Comparison of ENCODE assay signal across 8 cellular contexts in genomic region chr19:35142531-35143230, GRCh38. TPM values are rescaled to one million over a fixed set of nuclear protein-coding genes. Genes with fewer than 3 reads are reported as not detected.
DNase-seq lines count a peak whose midpoint lies in the region; ATAC-seq and TF ChIP-seq lines count a peak whose summit lies in the region.

No MANE protein-coding gene starts in this region.

- no peaks in the 10 kb centered on the region for H3K79me2 ChIP-seq in neural cell (replicated peaks; ENCODE audit: insufficient read depth, low read length)

- H3K4me2 ChIP-seq in neural cell (ENCODE audit: low read length): peak overlapping the region; percentile 35

- no peaks in the 10 kb centered on the region for H3K9me3 Mint-ChIP-seq in activated CD4-positive, alpha-beta memory T cell treated with anti-CD3 and anti-CD28 coated beads for 36 hours

- no peak for TF ChIP-seq EP300 in neural cell (conservative IDR thresholded peaks at IDR 0.05; ENCODE audit: poor library complexity, severe bottlenecking)

- WGBS in thymus: 2% methylated on average over 48 of the region's 50 CpGs

- CTCF ChIA-PET in activated CD4-positive, alpha-beta memory T cell treated with anti-CD3 and anti-CD28 coated beads for 36 hours (lab: Charles Lee): interaction anchor here (0.6 to 6.3 kb wide), 26 partner anchors 7 to 353 kb away, joined by 3 to 81 read pairs (median 4); partner anchors contain the start of genes FAM187B, FXYD5 and USF2

- POLR2A ChIA-PET in activated CD4-positive, alpha-beta memory T cell treated with anti-CD3 and anti-CD28 coated beads for 36 hours (lab: Charles Lee): interaction anchor here (0.6 to 2.5 kb wide), 4 partner anchors 11 to 125 kb away, joined by 3 to 20 read pairs (median 4); partner anchors contain the start of gene FXYD5

- H3K4me1 Mint-ChIP-seq in activated CD4-positive, alpha-beta memory T cell treated with anti-CD3 and anti-CD28 coated beads for 36 hours (ENCODE audit: low read depth): peaks cover 30% of the 10 kb centered on the region

- no peak overlapping the region for H3K4me3 ChIP-seq in NB4 (ENCODE audit: low read depth, low read length)
- H3K4me3 ChIP-seq in neural cell (ENCODE audit: low read length): peak overlapping the region; percentile 93
- peak overlapping the region; percentile 18 for H3K4me3 ChIP-seq in thymus (ENCODE audit: low read length)

- no peak for TF ChIP-seq RAD21 in neural cell (conservative IDR thresholded peaks at IDR 0.05)

- H3K27me3 ChIP-seq in neural cell (ENCODE audit: insufficient read depth, low read depth, low read length): peaks cover 18% of the 10 kb centered on the region
- H3K27me3 ChIP-seq in thymus (ENCODE audit: control insufficient read depth, insufficient read depth): peaks cover 24% of the 10 kb centered on the region

- intact Hi-C loops in activated CD4-positive, alpha-beta memory T cell treated with anti-CD3 and anti-CD28 coated beads for 36 hours (cut with micrococcal nuclease): loop anchor here (5.0 kb wide), 2 partner anchors 100 to 125 kb away; partner anchors contain the start of genes HPN and USF2

- H3K27me3 Mint-ChIP-seq in activated CD4-positive, alpha-beta memory T cell treated with anti-CD3 and anti-CD28 coated beads for 36 hours: no peaks in the 10 kb centered on the region

- H3K9me3 ChIP-seq in neural cell (ENCODE audit: low read length) (no peaks in the 10 kb centered on the region), thymus (ENCODE audit: control insufficient read depth) (no peaks in the 10 kb centered on the region)

- no peaks in the 10 kb centered on the region for H4K20me1 ChIP-seq in neural cell (ENCODE audit: insufficient read depth)

- peak overlapping the region; percentile 27 for H2AFZ ChIP-seq in neural cell (ENCODE audit: low read depth, low read length)

- TF ChIP-seq CTCF in NB4 (IDR thresholded peaks at IDR 0.05; ENCODE audit: low read depth, low read length): no peak
- TF ChIP-seq CTCF in neural cell (IDR thresholded peaks at IDR 0.05; ENCODE audit: poor library complexity, severe bottlenecking): no peak

- no peaks in the 10 kb centered on the region for H3K36me3 Mint-ChIP-seq in activated CD4-positive, alpha-beta memory T cell treated with anti-CD3 and anti-CD28 coated beads for 36 hours

- no peak overlapping the region for H3K27ac Mint-ChIP-seq in activated CD4-positive, alpha-beta memory T cell treated with anti-CD3 and anti-CD28 coated beads for 36 hours

- H3F3A ChIP-seq in neural cell (ENCODE audit: insufficient read depth, low read length, poor library complexity, severe bottlenecking): peaks cover 6% of the 10 kb centered on the region

- peak overlapping the region; percentile 71 for H3K4me3 Mint-ChIP-seq in activated CD4-positive, alpha-beta memory T cell treated with anti-CD3 and anti-CD28 coated beads for 36 hours

- peaks cover 7% of the 10 kb centered on the region for H3K4me1 ChIP-seq in thymus (ENCODE audit: control insufficient read depth, insufficient read depth, low read length)

- H3K9ac ChIP-seq in neural cell (ENCODE audit: low read length): peak overlapping the region; percentile 81

- no peak for ATAC-seq in HG03354 (IDR thresholded peaks at IDR 0.05; ENCODE audit: poor library complexity, severe bottlenecking, unreplicated experiment)

- H3K27ac ChIP-seq in neural cell (ENCODE audit: low read length) (no peak overlapping the region), thymus (ENCODE audit: low read depth) (no peak overlapping the region)

- H3K36me3 ChIP-seq in neural cell (ENCODE audit: insufficient read depth, low read length) (no peaks in the 10 kb centered on the region), thymus (ENCODE audit: control insufficient read depth, insufficient read depth) (no peaks in the 10 kb centered on the region)

- DNase-seq in DMS114 treated with DMSO at 0.1 percent for 48 hours (lab: John Stamatoyannopoulos, UW; ENCODE audit: unreplicated experiment) (peak; percentile 28), NB4 (ENCODE audit: low read depth) (peak; percentile 48), SK-N-DZ (ENCODE audit: low spot score) (no peak)
- peak; percentile 77 for DNase-seq in activated CD4-positive, alpha-beta memory T cell treated with anti-CD3 and anti-CD28 coated beads for 36 hours
- peak; percentile 71 for DNase-seq in effector CD8-positive, alpha-beta T cell (lab: John Stamatoyannopoulos, UW)

- no peaks in the 10 kb centered on the region for H3K9me2 ChIP-seq in neural cell (ENCODE audit: insufficient read depth, low read length)

- TF ChIP-seq POLR2A in NB4 (IDR thresholded peaks at IDR 0.05; ENCODE audit: extremely low read depth, insufficient read length): no peak

TF ChIP-seq in neural cell, 6 proteins besides CTCF, POLR2A, EP300 and RAD21:
- TF ChIP-seq POLR2AphosphoS5 (IDR thresholded peaks at IDR 0.05) (peak; percentile 21), MXI1 (conservative IDR thresholded peaks at IDR 0.05; ENCODE audit: poor library complexity, severe bottlenecking) (no peak)

RNA-seq across cellular contexts. Expression of gene FXYD7, which starts 0.4 kb away (rescaled TPM):
- total RNA-seq in activated CD4-positive, alpha-beta memory T cell treated with anti-CD3 and anti-CD28 coated beads for 36 hours: under 1 TPM; 0.77 to 0.93 TPM
- polyA plus RNA-seq in neural cell (35.7 and 37.6 TPM in 2 replicates), thymus (1.9 TPM)
- 19.5 and 27.2 TPM in 2 replicates for polyA minus RNA-seq in neural cell
- not detected in 2 replicates for polyA plus RNA-seq in SK-N-DZ (2014; cell fraction: cytosol; rRNA removed)
- polyA plus RNA-seq in SK-N-DZ (2014; cell fraction: nucleus; rRNA removed): not detected in 2 replicates

RNA-seq across cellular contexts. Expression of gene FXYD1, which starts 4.1 kb away (rescaled TPM):
- 1 to 10 TPM; 2.3 to 2.8 TPM for total RNA-seq in activated CD4-positive, alpha-beta memory T cell treated with anti-CD3 and anti-CD28 coated beads for 36 hours
- polyA plus RNA-seq in neural cell (not detected in 2 replicates), thymus (17.1 TPM)
- polyA minus RNA-seq in neural cell: not detected in 2 replicates
- not detected in 2 replicates for polyA plus RNA-seq in SK-N-DZ (2014; cell fraction: cytosol; rRNA removed)
- not detected in 2 replicates for polyA plus RNA-seq in SK-N-DZ (2014; cell fraction: nucleus; rRNA removed)

RNA-seq across cellular contexts. Expression of gene LGI4, which starts 7.8 kb away (rescaled TPM):
- under 1 TPM; 0.50 to 0.51 TPM for total RNA-seq in activated CD4-positive, alpha-beta memory T cell treated with anti-CD3 and anti-CD28 coated beads for 36 hours
- polyA plus RNA-seq in neural cell (0.63 and 3.1 TPM in 2 replicates), thymus (9.8 TPM)
- 0.49 and 0.81 TPM in 2 replicates for polyA minus RNA-seq in neural cell
- not detected in 2 replicates for polyA plus RNA-seq in SK-N-DZ (2014; cell fraction: cytosol; rRNA removed)
- not detected in 2 replicates for polyA plus RNA-seq in SK-N-DZ (2014; cell fraction: nucleus; rRNA removed)

RNA-seq across cellular contexts. Expression of gene FXYD5, which starts 11.9 kb away (rescaled TPM):
- total RNA-seq in activated CD4-positive, alpha-beta memory T cell treated with anti-CD3 and anti-CD28 coated beads for 36 hours: 100 to 1,000 TPM; 334 to 360 TPM
- polyA plus RNA-seq in neural cell (not detected in 2 replicates), thymus (136 TPM)
- 0.58 and 0.73 TPM in 2 replicates for polyA minus RNA-seq in neural cell
- polyA plus RNA-seq in SK-N-DZ (2014; cell fraction: cytosol; rRNA removed): not detected in 2 replicates
- polyA plus RNA-seq in SK-N-DZ (2014; cell fraction: nucleus; rRNA removed): not detected in 2 replicates

RNA-seq across cellular contexts. Expression of gene FXYD3, which starts 27.1 kb away (rescaled TPM):
- not detected for total RNA-seq in activated CD4-positive, alpha-beta memory T cell treated with anti-CD3 and anti-CD28 coated beads for 36 hours
- polyA plus RNA-seq in neural cell: not detected in 2 replicates
- polyA minus RNA-seq in neural cell: not detected in 2 replicates
- 175 TPM for polyA plus RNA-seq in thymus
- not detected in 2 replicates for polyA plus RNA-seq in SK-N-DZ (2014; cell fraction: cytosol; rRNA removed)
- polyA plus RNA-seq in SK-N-DZ (2014; cell fraction: nucleus; rRNA removed): not detected in 2 replicates

Comparison
In these comparisons a context has a peak if more than half of its experiments do, and no peak if none do; other contexts are left out.
1. RNA of gene FXYD7, which starts 0.4 kb away (polyA plus RNA-seq): 35.7 to 37.6 TPM in neural cell; 1.9 TPM in thymus (single experiment); every median in the first group is over 10 times any median in the second.
2. RNA of gene FXYD1, which starts 4.1 kb away (polyA plus RNA-seq): 17.1 TPM in thymus (single experiment); not detected in neural cell; every median in the first group is over 10 times any median in the second.